ENCODE assay signal across 8 cellular contexts in the genomic region with DNA sequence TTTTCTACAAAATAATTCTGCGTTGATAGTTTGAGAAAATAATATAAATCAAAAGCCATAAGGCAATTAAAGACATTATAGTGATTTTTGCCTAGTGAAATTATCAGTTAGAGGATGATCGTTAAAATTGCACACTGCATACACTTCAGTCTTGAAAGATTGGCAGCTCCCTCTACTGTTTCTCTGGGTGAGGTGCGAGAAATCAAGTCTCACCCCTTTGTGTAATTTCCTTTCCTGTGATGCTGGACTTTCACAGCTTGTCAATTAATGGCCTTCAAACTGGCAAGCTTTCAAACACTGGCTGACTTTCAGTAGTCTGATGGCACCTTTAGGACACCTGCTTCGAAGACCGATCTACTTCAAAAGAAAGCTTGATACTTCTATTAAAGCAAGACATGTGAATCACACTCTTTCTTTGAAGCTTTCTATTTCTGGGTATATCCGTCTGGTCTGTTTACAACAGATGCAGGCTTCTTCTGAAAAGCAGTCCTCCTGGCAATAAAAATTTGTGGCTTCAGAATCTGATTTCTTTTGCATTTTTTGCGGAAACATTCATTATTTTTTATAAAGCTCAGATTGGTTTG.
DNase-seq lines count a peak whose midpoint lies in the region; ATAC-seq and TF ChIP-seq lines count a peak whose summit lies in the region.

No MANE protein-coding gene starts in this region.

- H3K27ac ChIP-seq in DOHH2 (ENCODE audit: low read depth, low read length): no peak overlapping the region
- H3K27ac ChIP-seq in Karpas-422 (ENCODE audit: low read length): no peak overlapping the region
- no peak overlapping the region for H3K27ac ChIP-seq in left lung

- H3K27ac Mint-ChIP-seq in CD14-positive monocyte: no peak overlapping the region

- H3K4me1 Mint-ChIP-seq in CD14-positive monocyte: no peaks in the 10 kb centered on the region

- H3K27me3 ChIP-seq in DOHH2 (ENCODE audit: control insufficient read depth, low read length) (no peaks in the 10 kb centered on the region), Karpas-422 (ENCODE audit: low read length) (no peaks in the 10 kb centered on the region), left lung (no peaks in the 10 kb centered on the region)

- H3K4me1 ChIP-seq in DOHH2 (ENCODE audit: control insufficient read depth, low read length): no peaks in the 10 kb centered on the region
- no peaks in the 10 kb centered on the region for H3K4me1 ChIP-seq in Karpas-422 (ENCODE audit: low read length)
- no peaks in the 10 kb centered on the region for H3K4me1 ChIP-seq in left lung

- H3K36me3 Mint-ChIP-seq in CD14-positive monocyte: no peaks in the 10 kb centered on the region

- no peak overlapping the region for H3K4me2 ChIP-seq in DOHH2 (ENCODE audit: low read length)
- H3K4me2 ChIP-seq in Karpas-422 (ENCODE audit: low read depth, low read length, poor library complexity, severe bottlenecking): no peak overlapping the region

- no peak overlapping the region for H2AFZ ChIP-seq in Karpas-422 (ENCODE audit: low read length)

- no peak overlapping the region for H3K9ac ChIP-seq in Karpas-422 (ENCODE audit: low read length)

- H3K9me3 Mint-ChIP-seq in CD14-positive monocyte: no peaks in the 10 kb centered on the region

- intact Hi-C loops in left lung (cut with DNase I) (no loop called here), CD14-positive monocyte (cut with micrococcal nuclease) (no loop called here)

- H3K27me3 Mint-ChIP-seq in CD14-positive monocyte (ENCODE audit: low read depth in 3 of 3): peaks cover 0 to 2% (median 0%) of the 10 kb centered on the region in 3 donors

- ATAC-seq in left lung (peak; percentile 50), HG03095 (IDR thresholded peaks at IDR 0.05; ENCODE audit: unreplicated experiment) (no peak), GM18873 (IDR thresholded peaks at IDR 0.05; ENCODE audit: low FRiP score, unreplicated experiment) (no peak), GM19455 (IDR thresholded peaks at IDR 0.05; ENCODE audit: unreplicated experiment) (no peak)

- H4K20me1 ChIP-seq in DOHH2 (ENCODE audit: control insufficient read depth, insufficient read depth, low read depth, low read length) (no peaks in the 10 kb centered on the region), Karpas-422 (ENCODE audit: insufficient read depth, low read depth, low read length) (no peaks in the 10 kb centered on the region)

- H3K36me3 ChIP-seq in DOHH2 (ENCODE audit: control insufficient read depth, low read length): no peaks in the 10 kb centered on the region
- H3K36me3 ChIP-seq in Karpas-422 (ENCODE audit: insufficient read depth, low read length): no peaks in the 10 kb centered on the region
- H3K36me3 ChIP-seq in left lung: no peaks in the 10 kb centered on the region

- no peaks in the 10 kb centered on the region for H3K9me2 ChIP-seq in DOHH2 (replicated peaks; ENCODE audit: control insufficient read depth, low read length)
- no peaks in the 10 kb centered on the region for H3K9me2 ChIP-seq in Karpas-422 (replicated peaks; ENCODE audit: insufficient read depth, low read length)

- no peak overlapping the region for H3K4me3 ChIP-seq in DOHH2 (ENCODE audit: low read length)
- H3K4me3 ChIP-seq in Karpas-422 (ENCODE audit: low read length): no peak overlapping the region
- H3K4me3 ChIP-seq in left lung: no peak overlapping the region

- DNase-seq in Karpas-422: peak; percentile 53
- peak; percentile 22 for DNase-seq in SKM-1 (lab: John Stamatoyannopoulos, UW; ENCODE audit: unreplicated experiment)
- no peak for DNase-seq in left lung
- no peak for DNase-seq in CD14-positive monocyte (ENCODE audit: low spot score)

- TF ChIP-seq CTCF in DOHH2 (IDR thresholded peaks at IDR 0.05; ENCODE audit: low read depth, low read length, poor library complexity, severe bottlenecking) (peak; percentile 50), left lung (IDR thresholded peaks at IDR 0.05) (peak in 1 of 2 donors; percentile 32), CD14-positive monocyte (IDR thresholded peaks at IDR 0.05) (no peak)

- no peak overlapping the region for H3K4me3 Mint-ChIP-seq in CD14-positive monocyte

- H3K79me2 ChIP-seq in DOHH2 (ENCODE audit: control insufficient read depth, low read length) (no peaks in the 10 kb centered on the region), Karpas-422 (ENCODE audit: low read length) (no peaks in the 10 kb centered on the region)

- H3K9me3 ChIP-seq in DOHH2 (ENCODE audit: control insufficient read depth, insufficient read depth, low read length): no peaks in the 10 kb centered on the region
- peaks cover 20% of the 10 kb centered on the region for H3K9me3 ChIP-seq in Karpas-422 (ENCODE audit: low read length)
- H3K9me3 ChIP-seq in left lung: no peaks in the 10 kb centered on the region

- H3F3A ChIP-seq in DOHH2 (ENCODE audit: control insufficient read depth, insufficient read depth): no peaks in the 10 kb centered on the region

Comparison
In these comparisons a context has a peak if more than half of its experiments do, and no peak if none do; other contexts are left out.
1. DNase-seq: peak in Karpas-422 (single experiment) and SKM-1 (single experiment); none in left lung (0 of 2) and CD14-positive monocyte (single experiment).